Comparison of ENCODE assay signal across 29 cellular contexts in the genomic region with DNA sequence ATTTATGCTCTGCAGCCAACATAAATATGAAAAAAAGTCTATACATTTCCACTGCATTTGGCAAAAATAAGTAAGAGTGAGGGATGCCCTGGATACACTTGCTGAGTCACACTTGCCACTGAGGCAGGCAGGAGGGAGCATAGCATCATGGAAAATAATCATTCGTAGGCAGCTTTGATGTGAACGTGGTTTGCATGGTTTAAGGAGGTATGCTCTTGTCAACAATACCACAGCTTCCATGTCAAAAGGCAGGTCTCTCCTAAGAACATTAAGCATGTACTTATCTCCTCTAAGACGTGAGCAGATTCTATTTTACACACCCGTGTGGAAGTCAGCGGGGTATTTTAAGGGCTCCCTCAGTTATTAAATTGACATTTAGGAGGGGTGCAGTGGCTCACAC.
"Had no signal": no experiment of that assay in that cellular context is flagged by ENCODE, and none has a peak within 500 bp of the region (broad histone marks: within the 10 kb centered on the region; RNA-seq: fewer than 3 reads in every experiment).

No MANE protein-coding gene starts in this region.

- H3K4me3 Mint-ChIP-seq: immature natural killer cell; naive thymus-derived CD8-positive, alpha-beta T cell; nephron; neural crest cell; stimulated activated naive B cell treated with anti-CD40 and anti-IgM and Interleukin-4, amounts not matched to agents 10 μg/mL and 1 μg/mL and 100 μg/mL, for 72 hours; stimulated activated naive CD8-positive, alpha-beta T cell treated with anti-CD3 and anti-CD28 coated beads, Interleukin-15, Interleukin-2, amounts not matched to agents 100 ng/mL and 50 ng/mL, for 24 hours; type B pancreatic cell had no signal

- DNase-seq: hypothalamus; immature natural killer cell; kidney; left colon; left lung; lower lobe of right lung; mammary epithelial cell; mesenchymal stem cell; naive thymus-derived CD8-positive, alpha-beta T cell; nucleus accumbens; pancreas; posterior cingulate gyrus; retina; right cardiac atrium; stimulated activated CD4-positive, alpha-beta T cell treated with anti-CD3 and anti-CD28 coated beads, Interleukin-12 subunit alpha, Interleukin-12 subunit beta, amount 100 ng/mL, for 4 hours; stimulated activated CD4-positive, alpha-beta T cell treated with anti-CD3 and anti-CD28 coated beads, Interleukin-15, amount 100 ng/mL, for 24 hours; stimulated activated CD4-positive, alpha-beta T cell treated with anti-CD3 and anti-CD28 coated beads, Interleukin-2, amount 100 ng/mL, for 24 hours; stimulated activated CD4-positive, alpha-beta T cell treated with anti-CD3 and anti-CD28 coated beads, Interleukin-4, amount 100 ng/mL, for 1 hour; stimulated activated naive B cell treated with anti-CD40 and anti-IgM and Interleukin-4, amounts not matched to agents 10 μg/mL and 1 μg/mL and 100 μg/mL, for 72 hours; uterus had no signal

- H3K9me3 Mint-ChIP-seq: naive thymus-derived CD8-positive, alpha-beta T cell; nephron; neural crest cell; stimulated activated naive B cell treated with anti-CD40 and anti-IgM and Interleukin-4, amounts not matched to agents 10 μg/mL and 1 μg/mL and 100 μg/mL, for 72 hours; stimulated activated naive CD8-positive, alpha-beta T cell treated with anti-CD3 and anti-CD28 coated beads, Interleukin-15, Interleukin-2, amounts not matched to agents 100 ng/mL and 50 ng/mL, for 24 hours; type B pancreatic cell had no signal

- H3K27me3 ChIP-seq: left lung, pancreas, tibial nerve, uterus had no signal

- H3K27ac ChIP-seq: left lung, lower lobe of right lung, pancreas, prostate gland, skin epidermis, tibial nerve, uterus had no signal

- H3K36me3 Mint-ChIP-seq: immature natural killer cell; naive thymus-derived CD8-positive, alpha-beta T cell; stimulated activated naive B cell treated with anti-CD40 and anti-IgM and Interleukin-4, amounts not matched to agents 10 μg/mL and 1 μg/mL and 100 μg/mL, for 72 hours; type B pancreatic cell had no signal

- FAIRE-seq: islet of Langerhans, kidney, pancreas had no signal

- H3K4me1 ChIP-seq: left lung, lower lobe of right lung, pancreas, prostate gland, tibial nerve, uterus had no signal

- H3K4me1 Mint-ChIP-seq: immature natural killer cell; naive thymus-derived CD8-positive, alpha-beta T cell; nephron; neural crest cell had no signal

- H3K27ac Mint-ChIP-seq: immature natural killer cell; naive thymus-derived CD8-positive, alpha-beta T cell; nephron; stimulated activated naive B cell treated with anti-CD40 and anti-IgM and Interleukin-4, amounts not matched to agents 10 μg/mL and 1 μg/mL and 100 μg/mL, for 72 hours; stimulated activated naive CD8-positive, alpha-beta T cell treated with anti-CD3 and anti-CD28 coated beads, Interleukin-15, Interleukin-2, amounts not matched to agents 100 ng/mL and 50 ng/mL, for 24 hours; type B pancreatic cell had no signal

- H3K4me3 ChIP-seq: left lung, lower lobe of right lung, pancreas, prostate gland, skin epidermis, tibial nerve, uterus had no signal

- H3K36me3 ChIP-seq: left lung, lower lobe of right lung, pancreas, prostate gland, tibial nerve, uterus had no signal

- H3K9me3 ChIP-seq: left lung, lower lobe of right lung, pancreas, prostate gland, tibial nerve, uterus had no signal

- ATAC-seq: left colon; left lung; lower lobe of right lung; naive thymus-derived CD8-positive, alpha-beta T cell; pancreas; right cardiac atrium; sciatic nerve; stimulated activated naive B cell treated with anti-CD40 and anti-IgM and Interleukin-4, amounts not matched to agents 10 μg/mL and 1 μg/mL and 100 μg/mL, for 72 hours had no signal
